8 cellular contexts compared by ENCODE assay signal in the genomic region with DNA sequence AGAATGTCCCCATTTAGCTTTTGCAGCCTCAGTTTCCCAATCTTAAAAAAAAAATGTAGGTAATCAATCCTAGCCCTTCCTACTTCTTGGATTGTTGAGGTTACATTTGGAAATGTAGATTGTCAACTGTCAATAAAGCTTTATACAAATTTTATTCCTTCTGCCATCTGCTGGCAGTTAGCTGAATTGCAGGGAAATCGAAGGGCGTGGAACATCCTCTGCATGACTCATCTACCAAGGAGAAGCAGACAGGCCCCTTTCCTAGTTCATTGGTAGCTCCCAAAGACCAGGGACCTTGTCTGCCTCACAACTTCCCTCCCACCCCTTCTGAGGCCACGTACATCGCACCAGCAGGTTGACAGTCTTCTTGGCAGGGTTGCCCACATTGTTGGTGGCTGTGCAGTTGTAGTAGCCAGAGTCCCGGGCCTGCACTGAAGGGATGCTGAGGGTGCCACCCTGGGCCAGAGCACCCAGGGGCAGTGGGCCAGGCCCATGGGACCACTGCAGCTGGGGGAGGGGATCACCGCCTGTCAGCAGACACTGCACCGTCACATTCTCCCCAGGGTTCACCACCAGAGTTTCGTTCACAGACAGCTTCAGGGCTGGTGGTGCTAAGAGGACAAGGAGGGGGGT. TPM values are rescaled to one million over a fixed set of nuclear protein-coding genes. Genes with fewer than 3 reads are reported as not detected.
DNase-seq lines count a peak whose midpoint lies in the region; TF ChIP-seq lines count a peak whose summit lies in the region.

No MANE protein-coding gene starts in this region.

- H3K27me3 Mint-ChIP-seq in HFFc6 (ENCODE audit: insufficient read depth) (peaks cover 8% of the 10 kb centered on the region), osteocyte (ENCODE audit: unreplicated experiment) (no peaks in the 10 kb centered on the region)

- peaks cover 10% of the 10 kb centered on the region; the same call in 1 of the 2 replicates for H3K36me3 Mint-ChIP-seq in HFFc6 (ENCODE audit: low read depth)
- peaks cover 17% of the 10 kb centered on the region for H3K36me3 Mint-ChIP-seq in osteocyte (ENCODE audit: unreplicated experiment)

- DNase-seq in CMK (ENCODE audit: low read depth) (peak; percentile 38), HFFc6 (peak; percentile 51), T1000 (lab: John Stamatoyannopoulos, UW) (peak; percentile 46), dermis microvascular lymphatic vessel endothelial cell (ENCODE audit: low read depth in 2 of 2) (peak; percentile 34 to 46), osteocyte (ENCODE audit: extremely low spot score, unreplicated experiment) (no peak), globus pallidus (ENCODE audit: low spot score) (no peak), hippocampal formation (lab: John Stamatoyannopoulos, UW) (no peak), DMS153 treated with DMSO at 0.1 percent for 48 hours (lab: John Stamatoyannopoulos, UW; ENCODE audit: unreplicated experiment) (no peak)

- H3K27ac Mint-ChIP-seq in HFFc6 (no peak overlapping the region), osteocyte (ENCODE audit: unreplicated experiment) (no peak overlapping the region)

- peak; percentile 92 for TF ChIP-seq CTCF in HFFc6 (IDR thresholded peaks at IDR 0.05)
- TF ChIP-seq CTCF in osteocyte (IDR thresholded peaks at IDR 0.05), result peak; percentile 56

- H3K4me3 Mint-ChIP-seq in HFFc6 (no peak overlapping the region), osteocyte (ENCODE audit: unreplicated experiment) (no peak overlapping the region)

- H3K9me3 Mint-ChIP-seq in HFFc6 (peaks cover 8% of the 10 kb centered on the region), osteocyte (ENCODE audit: unreplicated experiment) (no peaks in the 10 kb centered on the region)

- H3K4me1 Mint-ChIP-seq in HFFc6 (ENCODE audit: low read depth) (peaks cover 20% of the 10 kb centered on the region), osteocyte (ENCODE audit: unreplicated experiment) (no peaks in the 10 kb centered on the region)

RNA-seq across cellular contexts. Expression of a gene that starts 43.6 kb away (rescaled TPM):
- 1 to 10 TPM; 3.8 to 6.8 (median 5.7) TPM for total RNA-seq in HFFc6 (2021; fragmentation: NEBNext Ultra II Directional; extraction: Animal tissue kit (Norgen Biotek cat#: 25700))
- total RNA-seq in dermis microvascular lymphatic vessel endothelial cell (0.26 and 0.63 TPM in 2 replicates), osteocyte (25.6 and 27.1 TPM in 2 replicates)

Comparison
In these comparisons a context has a peak if more than half of its experiments do, and no peak if none do; other contexts are left out.
1. DNase-seq: peak in CMK (single experiment), HFFc6 (single experiment), T1000 (single experiment) and dermis microvascular lymphatic vessel endothelial cell (2 of 2); none in osteocyte (single experiment), globus pallidus (single experiment), hippocampal formation (0 of 2) and DMS153 treated with DMSO at 0.1 percent for 48 hours (single experiment).